17 cellular contexts compared by ENCODE assay signal in the genomic region with DNA sequence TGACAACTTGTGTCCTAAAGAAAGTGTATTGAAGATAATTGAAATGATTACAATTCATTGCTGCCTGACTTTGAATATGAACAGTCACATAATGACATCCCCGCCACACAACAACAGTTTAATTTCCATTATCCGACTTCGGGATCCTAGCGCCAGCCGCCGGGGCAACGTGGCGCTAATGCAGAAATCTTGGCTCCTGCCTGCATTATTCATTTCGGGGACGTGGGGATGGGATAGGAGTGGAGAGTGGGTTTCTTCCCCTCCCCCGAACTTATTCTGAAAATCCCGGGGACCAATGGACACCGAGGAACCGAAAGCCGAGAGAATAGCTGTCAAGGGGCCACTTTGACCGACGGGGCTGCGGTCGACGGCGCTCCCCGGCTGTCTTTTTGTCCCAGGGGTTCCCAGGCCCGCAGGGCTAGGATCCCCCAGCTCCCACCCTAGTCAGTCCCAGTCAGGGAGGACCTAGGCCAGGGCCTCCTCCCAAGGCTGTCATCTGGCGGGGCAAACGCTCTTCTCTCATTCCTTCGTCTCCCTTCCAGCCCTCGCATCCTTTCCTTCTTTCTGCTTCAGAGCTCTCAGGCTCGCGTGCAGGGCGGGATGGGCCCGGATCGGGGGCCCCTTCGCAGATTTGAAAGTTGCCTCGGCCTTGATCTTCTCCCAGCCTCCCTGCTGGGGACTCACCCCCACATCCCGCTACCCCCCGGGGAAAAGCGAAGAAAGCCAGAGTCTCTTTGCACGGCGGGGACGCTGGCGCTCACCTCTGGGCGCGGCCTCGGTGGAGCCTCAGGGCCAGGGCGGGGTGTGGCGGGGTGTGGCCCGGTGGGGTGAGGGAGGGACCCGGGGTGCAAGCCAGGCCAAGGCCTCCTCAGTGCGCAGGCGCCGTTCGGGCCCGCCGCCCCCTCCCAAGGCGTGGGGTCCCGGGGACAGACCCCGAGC. TPM values are rescaled to one million over a fixed set of nuclear protein-coding genes. Genes with fewer than 3 reads are reported as not detected.
DNase-seq lines count a peak whose midpoint lies in the region; ATAC-seq, FAIRE-seq and TF ChIP-seq lines count a peak whose summit lies in the region.
"Had no signal": no experiment of that assay in that cellular context is flagged by ENCODE, and none has a peak within 500 bp of the region (broad histone marks: within the 10 kb centered on the region; RNA-seq: fewer than 3 reads in every experiment).

No MANE protein-coding gene starts in this region.

- H3K27ac ChIP-seq in RWPE2 (ENCODE audit: poor library complexity, severe bottlenecking) (no peak overlapping the region), pancreas (no peak overlapping the region), MM.1S (ENCODE audit: low read length) (no peak overlapping the region)
- H3K27ac ChIP-seq: esophagus squamous epithelium had no signal

- peak overlapping the region; percentile 60 for H3K27ac Mint-ChIP-seq in activated CD4-positive, alpha-beta T cell treated with anti-CD3 and anti-CD28 coated beads, Interleukin-2, amount 10 ng/mL, durations not matched to agents 24 days and 14 days
- no peak overlapping the region for H3K27ac Mint-ChIP-seq in glutamatergic neuron (ENCODE audit: unreplicated experiment)
- H3K27ac Mint-ChIP-seq: memory B cell had no signal

- no peak for DNase-seq in activated CD4-positive, alpha-beta T cell treated with anti-CD3 and anti-CD28 coated beads, Interleukin-2, amount 10 ng/mL, durations not matched to agents 24 days and 14 days
- DNase-seq in activated CD4-positive, alpha-beta T cell treated with anti-CD3 and anti-CD28 coated beads, Interleukin-2, amount 50 U/mL, for 1 hour = no peak
- DNase-seq in RWPE2 (ENCODE audit: low spot score) (no peak), glutamatergic neuron (no peak), pancreas (peak in 1 of 6 donors; percentile 64), DMS114 treated with DMSO at 0.1 percent for 48 hours (lab: John Stamatoyannopoulos, UW; ENCODE audit: unreplicated experiment) (no peak), ACHN (no peak), MM.1S (no peak)
- DNase-seq: esophagus squamous epithelium, HCEC 1CT, NCI-H2081 treated with DMSO at 0.1 percent for 48 hours, SHP77 treated with DMSO at 0.1 percent for 48 hours had no signal

- TF ChIP-seq CTCF in RWPE2 (IDR thresholded peaks at IDR 0.05; ENCODE audit: poor library complexity, severe bottlenecking) = no peak
- no peak for TF ChIP-seq CTCF in glutamatergic neuron (IDR thresholded peaks at IDR 0.05; ENCODE audit: partially characterized antibody, unreplicated experiment)
- no peak for TF ChIP-seq CTCF in pancreas (IDR thresholded peaks at IDR 0.05)
- TF ChIP-seq CTCF in MM.1S (IDR thresholded peaks at IDR 0.05; ENCODE audit: low read length) = no peak

- H4K20me1 ChIP-seq in MM.1S (ENCODE audit: insufficient read depth, low read length) = no peaks in the 10 kb centered on the region

- H3K4me3 Mint-ChIP-seq in activated CD4-positive, alpha-beta T cell treated with anti-CD3 and anti-CD28 coated beads, Interleukin-2, amount 10 ng/mL, durations not matched to agents 24 days and 14 days = no peak overlapping the region
- peak overlapping the region; percentile 57 for H3K4me3 Mint-ChIP-seq in glutamatergic neuron (ENCODE audit: unreplicated experiment)
- H3K4me3 Mint-ChIP-seq: memory B cell had no signal

- H3K9me3 Mint-ChIP-seq in activated CD4-positive, alpha-beta T cell treated with anti-CD3 and anti-CD28 coated beads, Interleukin-2, amount 10 ng/mL, durations not matched to agents 24 days and 14 days = peaks cover 15% of the 10 kb centered on the region
- H3K9me3 Mint-ChIP-seq in glutamatergic neuron (ENCODE audit: unreplicated experiment) = peaks cover 7% of the 10 kb centered on the region
- H3K9me3 Mint-ChIP-seq: memory B cell had no signal

- intact Hi-C loops in activated CD4-positive, alpha-beta T cell treated with anti-CD3 and anti-CD28 coated beads, Interleukin-2, amount 10 ng/mL, durations not matched to agents 24 days and 14 days (cut with micrococcal nuclease) = loop anchor here (2.0 to 10.0 kb wide), 3 partner anchors 17 to 611 kb away; no protein-coding TSS in a partner anchor
- intact Hi-C loops in pancreas (cut with DNase I) = no loop called here

- H3K27me3 ChIP-seq in RWPE2 (ENCODE audit: insufficient read depth, poor library complexity, severe bottlenecking) (peaks cover 100% of the 10 kb centered on the region), pancreas (peaks cover 4 to 80% (median 17%) of the 10 kb centered on the region in 4 donors), MM.1S (replicated peaks; ENCODE audit: insufficient read depth, low read length) (0 out of 2 replicates have a peak, but pooled peaks cover 5% of the 10 kb centered on the region)

- H3K9me2 ChIP-seq in MM.1S (replicated peaks; ENCODE audit: insufficient read depth, low read length) = no peaks in the 10 kb centered on the region

- WGBS in pancreas, 2 donors = 10 to 13% methylated on average over 54 to 57 of the region's 57 CpGs

- no peaks in the 10 kb centered on the region for H3K9me3 ChIP-seq in RWPE2 (ENCODE audit: severe bottlenecking)
- H3K9me3 ChIP-seq in pancreas = no peaks in the 10 kb centered on the region
- H3K9me3 ChIP-seq in MM.1S (replicated peaks; ENCODE audit: insufficient read depth, low read length) = no peaks in the 10 kb centered on the region
- H3K9me3 ChIP-seq: esophagus squamous epithelium had no signal

- in situ Hi-C loops in ACHN (cut with HindIII; ENCODE audit: low pct_ligation_motif_present, low pct_unique_long_range_greater_than_20kb, low sequenced_read_pairs) = no loop called here

- FAIRE-seq in pancreas (lab: Jason Lieb, UNC) = no peak
- FAIRE-seq: A204.1 had no signal

- no peaks in the 10 kb centered on the region for H3K79me2 ChIP-seq in MM.1S (ENCODE audit: low read length)

- H3K4me2 ChIP-seq in MM.1S (ENCODE audit: low read depth, low read length) = no peak overlapping the region

- H3K4me3 ChIP-seq in RWPE2 (ENCODE audit: severe bottlenecking) (no peak overlapping the region), pancreas (no peak overlapping the region), MM.1S (ENCODE audit: low read length) (no peak overlapping the region)
- H3K4me3 ChIP-seq: smooth muscle cell had no signal

- H3K36me3 ChIP-seq in RWPE2 (ENCODE audit: low read depth) (no peaks in the 10 kb centered on the region), pancreas (no peaks in the 10 kb centered on the region), MM.1S (replicated peaks; ENCODE audit: insufficient read depth, low read length) (no peaks in the 10 kb centered on the region)
- H3K36me3 ChIP-seq: esophagus squamous epithelium had no signal

- H3K27me3 Mint-ChIP-seq in activated CD4-positive, alpha-beta T cell treated with anti-CD3 and anti-CD28 coated beads, Interleukin-2, amount 10 ng/mL, durations not matched to agents 24 days and 14 days = peaks cover 81% of the 10 kb centered on the region
- H3K27me3 Mint-ChIP-seq in glutamatergic neuron (ENCODE audit: unreplicated experiment) = peaks cover 32% of the 10 kb centered on the region

- H3K9ac ChIP-seq in MM.1S (ENCODE audit: low read length) = no peak overlapping the region

- no peaks in the 10 kb centered on the region for H3F3A ChIP-seq in MM.1S (ENCODE audit: insufficient read depth, low read length)

- H3K4me1 Mint-ChIP-seq in activated CD4-positive, alpha-beta T cell treated with anti-CD3 and anti-CD28 coated beads, Interleukin-2, amount 10 ng/mL, durations not matched to agents 24 days and 14 days = peaks cover 6% of the 10 kb centered on the region
- peaks cover 24% of the 10 kb centered on the region for H3K4me1 Mint-ChIP-seq in glutamatergic neuron (ENCODE audit: low read depth, unreplicated experiment)

- no peak overlapping the region for H2AFZ ChIP-seq in MM.1S (ENCODE audit: low read length)

- no peaks in the 10 kb centered on the region for H3K4me1 ChIP-seq in RWPE2 (ENCODE audit: insufficient read depth, poor library complexity, severe bottlenecking)
- no peaks in the 10 kb centered on the region for H3K4me1 ChIP-seq in pancreas
- H3K4me1 ChIP-seq in MM.1S (ENCODE audit: low read length) = no peaks in the 10 kb centered on the region

- ATAC-seq in RWPE2 (ENCODE audit: low read depth) (0 out of 3 replicates have a peak, but pooled peaks have one; percentile 13), pancreas (peak in 3 of 4 donors; percentile 36 to 72 (median 71))

- H3K36me3 Mint-ChIP-seq in activated CD4-positive, alpha-beta T cell treated with anti-CD3 and anti-CD28 coated beads, Interleukin-2, amount 10 ng/mL, durations not matched to agents 24 days and 14 days (ENCODE audit: low read depth) = peaks cover 1% of the 10 kb centered on the region
- H3K36me3 Mint-ChIP-seq in glutamatergic neuron (ENCODE audit: unreplicated experiment) = peaks cover 9% of the 10 kb centered on the region
- H3K36me3 Mint-ChIP-seq: memory B cell had no signal

RNA-seq across cellular contexts. Expression of a gene that starts 14.6 kb away (rescaled TPM):
- not detected in 2 replicates for total RNA-seq in activated CD4-positive, alpha-beta T cell treated with anti-CD3 and anti-CD28 coated beads, Interleukin-2, amount 10 ng/mL, durations not matched to agents 24 days and 14 days
- total RNA-seq in glutamatergic neuron (ENCODE audit: unreplicated experiment) = 30.7 TPM
- total RNA-seq in pancreas = 10 to 100 TPM in 2 of 6 donors, 1 to 10 TPM in 4; 2.0 to 16.6 (median 6.2) TPM
- polyA plus RNA-seq in pancreas = 10 to 100 TPM; 15.9 to 75.0 TPM
- total RNA-seq: chondrocyte, osteocyte, smooth muscle cell had no signal
- polyA plus RNA-seq: smooth muscle cell had no signal
